In the genomic region with DNA sequence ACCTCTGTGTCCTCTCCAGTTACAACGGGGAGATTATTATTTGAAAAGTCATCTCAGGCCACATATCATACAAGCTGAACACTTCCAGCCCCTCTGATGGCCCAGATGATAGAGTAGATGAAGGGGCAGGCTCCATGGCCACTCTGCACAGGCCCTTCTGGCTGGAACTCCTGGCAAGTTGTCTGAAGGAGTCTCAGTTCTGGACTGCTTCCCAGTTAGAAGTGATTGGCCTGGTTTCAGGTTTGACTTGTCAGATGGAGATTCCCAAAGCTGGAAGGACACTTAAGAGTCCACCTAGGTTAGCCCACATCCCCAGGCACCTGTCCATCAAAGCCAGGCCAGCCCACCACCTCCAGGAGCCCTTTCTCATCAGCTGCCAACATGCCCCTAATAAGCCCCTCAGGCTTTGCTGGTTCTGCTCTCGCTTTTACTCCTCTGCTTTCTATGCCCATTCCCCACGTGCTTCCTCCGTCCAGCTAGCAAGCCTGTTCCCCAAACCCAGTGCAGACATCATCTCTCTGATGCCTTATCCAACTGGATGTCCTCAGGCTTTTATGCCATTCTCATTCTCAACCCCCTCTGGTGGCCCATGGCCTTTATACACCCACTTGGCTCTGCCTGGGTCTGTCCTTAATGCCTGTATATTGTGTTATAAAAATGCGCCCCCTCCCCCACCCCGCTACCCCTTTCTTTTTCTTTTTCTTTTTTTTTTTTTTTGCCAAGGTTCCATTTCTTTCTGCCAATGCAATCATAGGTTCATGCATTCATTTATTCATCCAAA, we compare ENCODE assay signal across 1 cellular context.
TF ChIP-seq lines count a peak whose summit lies in the region.

No MANE protein-coding gene starts in this region.

TF ChIP-seq in H1, 55 proteins besides CTCF, POLR2A, EP300 and RAD21 (continued from another document):
- TF ChIP-seq, protein P1, sequence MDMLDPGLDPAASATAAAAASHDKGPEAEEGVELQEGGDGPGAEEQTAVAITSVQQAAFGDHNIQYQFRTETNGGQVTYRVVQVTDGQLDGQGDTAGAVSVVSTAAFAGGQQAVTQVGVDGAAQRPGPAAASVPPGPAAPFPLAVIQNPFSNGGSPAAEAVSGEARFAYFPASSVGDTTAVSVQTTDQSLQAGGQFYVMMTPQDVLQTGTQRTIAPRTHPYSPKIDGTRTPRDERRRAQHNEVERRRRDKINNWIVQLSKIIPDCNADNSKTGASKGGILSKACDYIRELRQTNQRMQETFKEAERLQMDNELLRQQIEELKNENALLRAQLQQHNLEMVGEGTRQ (IDR thresholded peaks at IDR 0.05; ENCODE audit: low read length): no peak
- TF ChIP-seq BCL11A (IDR thresholded peaks at IDR 0.05; ENCODE audit: low read depth in 2 of 2, low read length in 2 of 2) (no peak), CHD1 (IDR thresholded peaks at IDR 0.05; ENCODE audit: low read depth, low read length) (no peak), SP1 (IDR thresholded peaks at IDR 0.05; ENCODE audit: low read depth, low read length) (no peak)
